In the genomic region with DNA sequence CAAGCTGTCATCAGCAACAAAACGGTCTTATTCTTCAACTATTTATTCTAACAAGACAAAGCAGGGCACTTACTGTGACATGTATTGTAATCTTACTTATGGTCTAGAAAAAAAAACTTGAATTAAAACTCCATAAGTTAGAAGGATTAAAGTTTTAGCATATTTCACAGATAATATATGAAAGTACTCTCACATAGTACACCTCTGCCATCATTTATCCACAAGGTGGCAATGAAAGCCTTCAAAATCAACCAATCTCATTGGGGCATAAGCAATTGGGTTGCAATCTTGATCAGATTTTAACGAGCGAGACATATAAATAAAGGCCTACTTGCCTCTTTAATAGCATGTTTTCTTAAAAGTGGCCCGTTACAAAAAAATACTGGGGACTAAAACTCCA, we compare ENCODE assay signal across 1 cellular context.
TF ChIP-seq lines count a peak whose summit lies in the region.

No MANE protein-coding gene starts in this region.

TF ChIP-seq in GM23338, 12 proteins besides CTCF, POLR2A, EP300 and RAD21:
- TF ChIP-seq ZNF462 (CRISPR knock-in tag; IDR thresholded peaks at IDR 0.05) = no peak
- no peak for TF ChIP-seq ZNF331 (CRISPR knock-in tag; IDR thresholded peaks at IDR 0.05; ENCODE audit: low read depth)
- no peak for TF ChIP-seq EZH2phosphoT487 (IDR thresholded peaks at IDR 0.05; ENCODE audit: unreplicated experiment)
- TF ChIP-seq NANOG (IDR thresholded peaks at IDR 0.05; ENCODE audit: borderline replicate concordance) = no peak
- no peak for TF ChIP-seq JUNB (IDR thresholded peaks at IDR 0.05; ENCODE audit: unreplicated experiment)
- no peak for TF ChIP-seq CREB1 (CRISPR knock-in tag; IDR thresholded peaks at IDR 0.05; ENCODE audit: low read depth)
- TF ChIP-seq ZNF114 (CRISPR knock-in tag; IDR thresholded peaks at IDR 0.05) = no peak
- TF ChIP-seq STAT1 (IDR thresholded peaks at IDR 0.05; ENCODE audit: unreplicated experiment) = no peak
- TF ChIP-seq POLR2AphosphoS5 (IDR thresholded peaks at IDR 0.05; ENCODE audit: low read depth) = no peak
- TF ChIP-seq, protein P1, sequence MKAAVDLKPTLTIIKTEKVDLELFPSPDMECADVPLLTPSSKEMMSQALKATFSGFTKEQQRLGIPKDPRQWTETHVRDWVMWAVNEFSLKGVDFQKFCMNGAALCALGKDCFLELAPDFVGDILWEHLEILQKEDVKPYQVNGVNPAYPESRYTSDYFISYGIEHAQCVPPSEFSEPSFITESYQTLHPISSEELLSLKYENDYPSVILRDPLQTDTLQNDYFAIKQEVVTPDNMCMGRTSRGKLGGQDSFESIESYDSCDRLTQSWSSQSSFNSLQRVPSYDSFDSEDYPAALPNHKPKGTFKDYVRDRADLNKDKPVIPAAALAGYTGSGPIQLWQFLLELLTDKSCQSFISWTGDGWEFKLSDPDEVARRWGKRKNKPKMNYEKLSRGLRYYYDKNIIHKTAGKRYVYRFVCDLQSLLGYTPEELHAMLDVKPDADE (IDR thresholded peaks at IDR 0.05) = no peak
- no peak for TF ChIP-seq EZH2 (IDR thresholded peaks at IDR 0.05; ENCODE audit: low read depth, unreplicated experiment)
- no peak for TF ChIP-seq REST (IDR thresholded peaks at IDR 0.05; ENCODE audit: unreplicated experiment)
